8 cellular contexts compared by ENCODE assay signal in genomic region chr1:29513357-29513756, GRCh38.
DNase-seq lines count a peak whose midpoint lies in the region; ATAC-seq and TF ChIP-seq lines count a peak whose summit lies in the region.

No MANE protein-coding gene starts in this region.

- intact Hi-C loops in activated CD4-positive, alpha-beta T cell treated with anti-CD3 and anti-CD28 coated beads for 36 hours (cut with DNase I, micrococcal nuclease): no loop called here
- intact Hi-C loops in heart left ventricle (cut with DNase I): loop anchor here in 6 of 10 donors (5.0 to 10.0 kb wide), 6 partner anchors 59 to 1194 kb away; no protein-coding TSS in a partner anchor

- H3K27ac Mint-ChIP-seq in activated CD4-positive, alpha-beta T cell treated with anti-CD3 and anti-CD28 coated beads for 36 hours: no peak overlapping the region
- H3K27ac Mint-ChIP-seq in activated CD4-positive, alpha-beta T cell treated with anti-CD3 and anti-CD28 coated beads, Interleukin-2, amount 10 ng/mL, durations not matched to agents 7 days and 5 days: no peak overlapping the region

- CTCF ChIA-PET in activated CD4-positive, alpha-beta T cell treated with anti-CD3 and anti-CD28 coated beads for 36 hours (lab: Charles Lee): no interaction called here
- CTCF ChIA-PET in activated CD4-positive, alpha-beta T cell treated with anti-CD3 and anti-CD28 coated beads, Interleukin-2, amount 10 ng/mL, durations not matched to agents 7 days and 5 days (lab: Charles Lee): no interaction called here

- H3K9me3 Mint-ChIP-seq in activated CD4-positive, alpha-beta T cell treated with anti-CD3 and anti-CD28 coated beads for 36 hours (ENCODE audit: low read depth): peaks cover 5% of the 10 kb centered on the region
- no peaks in the 10 kb centered on the region for H3K9me3 Mint-ChIP-seq in activated CD4-positive, alpha-beta T cell treated with anti-CD3 and anti-CD28 coated beads, Interleukin-2, amount 10 ng/mL, durations not matched to agents 7 days and 5 days

- H3K27me3 Mint-ChIP-seq in activated CD4-positive, alpha-beta T cell treated with anti-CD3 and anti-CD28 coated beads for 36 hours: peaks cover 5% of the 10 kb centered on the region
- H3K27me3 Mint-ChIP-seq in activated CD4-positive, alpha-beta T cell treated with anti-CD3 and anti-CD28 coated beads, Interleukin-2, amount 10 ng/mL, durations not matched to agents 7 days and 5 days: peaks cover 14% of the 10 kb centered on the region

- no peaks in the 10 kb centered on the region for H3K36me3 ChIP-seq in heart left ventricle

- H3K27me3 ChIP-seq in heart left ventricle: peaks cover 0 to 18% (median 6%) of the 10 kb centered on the region in 9 donors

- H3K4me3 ChIP-seq in heart left ventricle: no peak overlapping the region

- TF ChIP-seq POLR2A in heart left ventricle (IDR thresholded peaks at IDR 0.05): no peak

- no peaks in the 10 kb centered on the region for H3K36me3 Mint-ChIP-seq in activated CD4-positive, alpha-beta T cell treated with anti-CD3 and anti-CD28 coated beads for 36 hours (ENCODE audit: low read depth)
- no peaks in the 10 kb centered on the region for H3K36me3 Mint-ChIP-seq in activated CD4-positive, alpha-beta T cell treated with anti-CD3 and anti-CD28 coated beads, Interleukin-2, amount 10 ng/mL, durations not matched to agents 7 days and 5 days (ENCODE audit: low read depth)

- no peak overlapping the region for H3K4me3 Mint-ChIP-seq in activated CD4-positive, alpha-beta T cell treated with anti-CD3 and anti-CD28 coated beads for 36 hours
- no peak overlapping the region for H3K4me3 Mint-ChIP-seq in activated CD4-positive, alpha-beta T cell treated with anti-CD3 and anti-CD28 coated beads, Interleukin-2, amount 10 ng/mL, durations not matched to agents 7 days and 5 days

- ATAC-seq in activated CD4-positive, alpha-beta T cell treated with anti-CD3 and anti-CD28 coated beads for 36 hours: peak; percentile 64
- ATAC-seq in heart left ventricle (peak; percentile 75 to 94 (median 84)), GM21360 (IDR thresholded peaks at IDR 0.05; ENCODE audit: unreplicated experiment) (no peak)

- DNase-seq in activated CD4-positive, alpha-beta T cell treated with anti-CD3 and anti-CD28 coated beads for 36 hours: peak; percentile 24
- no peak for DNase-seq in activated CD4-positive, alpha-beta T cell treated with anti-CD3 and anti-CD28 coated beads, Interleukin-2, amount 10 ng/mL, durations not matched to agents 7 days and 5 days
- DNase-seq in LoVo (ENCODE audit: low spot score): peak; percentile 50
- peak; percentile 64 for DNase-seq in SW480 (ENCODE audit: low spot score)
- peak in 2 of 5 donors; percentile 47 to 59 for DNase-seq in heart left ventricle
- peak; percentile 7 for DNase-seq in smooth muscle cell of the brain vasculature (ENCODE audit: low read depth, low spot score)
- no peak for DNase-seq in NCI-H187 treated with DMSO at 0.1 percent for 48 hours (lab: John Stamatoyannopoulos, UW)

- H3K27ac ChIP-seq in heart left ventricle: no peak overlapping the region

- 47 to 56% (median 54%) methylated on average over 5 of the region's 5 CpGs for whole genome bisulfite sequencing in heart left ventricle, 4 donors

- H3K4me1 ChIP-seq in heart left ventricle: no peaks in the 10 kb centered on the region

- POLR2A ChIA-PET in activated CD4-positive, alpha-beta T cell treated with anti-CD3 and anti-CD28 coated beads for 36 hours (lab: Charles Lee): no interaction called here
- POLR2A ChIA-PET in activated CD4-positive, alpha-beta T cell treated with anti-CD3 and anti-CD28 coated beads, Interleukin-2, amount 10 ng/mL, durations not matched to agents 7 days and 5 days (lab: Charles Lee): no interaction called here

- peaks cover 0 to 9% (median 0%) of the 10 kb centered on the region in 12 donors for H3K9me3 ChIP-seq in heart left ventricle

- H3K4me1 Mint-ChIP-seq in activated CD4-positive, alpha-beta T cell treated with anti-CD3 and anti-CD28 coated beads for 36 hours: no peaks in the 10 kb centered on the region
- no peaks in the 10 kb centered on the region for H3K4me1 Mint-ChIP-seq in activated CD4-positive, alpha-beta T cell treated with anti-CD3 and anti-CD28 coated beads, Interleukin-2, amount 10 ng/mL, durations not matched to agents 7 days and 5 days

- peak in 11 of 12 donors; percentile 14 to 60 (median 44) for TF ChIP-seq CTCF in heart left ventricle (IDR thresholded peaks at IDR 0.05)

Comparison
In these comparisons a context has a peak if more than half of its experiments do, and no peak if none do; other contexts are left out.
1. DNase-seq: peak in activated CD4-positive, alpha-beta T cell treated with anti-CD3 and anti-CD28 coated beads for 36 hours (single experiment), LoVo (single experiment), SW480 (single experiment) and smooth muscle cell of the brain vasculature (single experiment); none in activated CD4-positive, alpha-beta T cell treated with anti-CD3 and anti-CD28 coated beads, Interleukin-2, amount 10 ng/mL, durations not matched to agents 7 days and 5 days (single experiment) and NCI-H187 treated with DMSO at 0.1 percent for 48 hours (single experiment).
2. intact Hi-C loops: an anchor here in heart left ventricle (5.0 to 10.0 kb wide); none called in activated CD4-positive, alpha-beta T cell treated with anti-CD3 and anti-CD28 coated beads for 36 hours.